In the genomic region with DNA sequence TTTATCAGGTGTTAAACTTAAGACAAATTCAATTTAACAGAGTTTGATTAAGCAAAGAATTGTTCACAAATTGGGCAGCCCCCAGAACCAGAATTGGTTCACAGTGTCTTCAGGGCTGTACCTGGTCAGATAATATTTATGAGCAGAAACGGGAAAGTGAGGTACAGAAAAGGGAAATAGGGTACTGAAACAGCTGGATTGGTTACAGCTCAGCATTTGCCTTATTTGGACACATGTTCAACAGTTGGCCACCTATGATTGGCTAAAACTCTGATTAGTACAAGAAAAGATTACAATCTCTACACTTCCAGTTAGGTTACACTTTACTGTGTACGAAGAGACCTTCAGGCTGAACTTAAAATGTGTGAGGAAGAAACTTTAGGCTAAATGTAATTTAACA, we compare ENCODE assay signal across 24 cellular contexts.
"Had no signal": no experiment of that assay in that cellular context is flagged by ENCODE, and none has a peak within 500 bp of the region (broad histone marks: within the 10 kb centered on the region; RNA-seq: fewer than 3 reads in every experiment).

No MANE protein-coding gene starts in this region.

- H3K4me1 ChIP-seq: colonic mucosa, esophagus squamous epithelium, gastrocnemius medialis, left lung, lower lobe of right lung had no signal

- FAIRE-seq: endometrium, islet of Langerhans, keratinocyte had no signal

- ATAC-seq: effector memory CD8-positive, alpha-beta T cell; esophagus mucosa; gastrocnemius medialis; heart right ventricle; left cardiac atrium; left lung; left ventricle myocardium superior; lower lobe of right lung; mucosa of descending colon had no signal

- H3K27ac ChIP-seq: colonic mucosa, epithelial cell of prostate, esophagus squamous epithelium, gastrocnemius medialis, heart right ventricle, left lung, lower lobe of right lung had no signal

- H3K27me3 ChIP-seq: colonic mucosa, esophagus squamous epithelium, gastrocnemius medialis, heart right ventricle, left lung had no signal

- DNase-seq: colonic mucosa; cortex of kidney; effector CD8-positive, alpha-beta T cell; effector memory CD8-positive, alpha-beta T cell; endodermal cell; erythroblast; esophagus squamous epithelium; foreskin melanocyte; gastrocnemius medialis; glutamatergic neuron; head of caudate nucleus; heart right ventricle; hippocampal formation; left cardiac atrium; left lung; left ventricle myocardium superior; lower lobe of right lung; mesenchymal stem cell; mucosa of descending colon had no signal

- H3K9me3 ChIP-seq: colonic mucosa, esophagus squamous epithelium, gastrocnemius medialis, heart right ventricle, left lung, lower lobe of right lung, mucosa of descending colon had no signal

- H3K36me3 ChIP-seq: colonic mucosa, gastrocnemius medialis had no signal

- H3K4me3 ChIP-seq: colonic mucosa, esophagus squamous epithelium, gastrocnemius medialis, heart right ventricle, left lung, lower lobe of right lung, mucosa of descending colon had no signal
